In genomic region chr13:111219306-111219705, GRCh38 we compare ENCODE assay signal across 12 cellular contexts.
DNase-seq lines count a peak whose midpoint lies in the region; ATAC-seq and TF ChIP-seq lines count a peak whose summit lies in the region.
"Had no signal": no experiment of that assay in that cellular context is flagged by ENCODE, and none has a peak within 500 bp of the region (broad histone marks: within the 10 kb centered on the region; RNA-seq: fewer than 3 reads in every experiment).

No MANE protein-coding gene starts in this region.

- H3K9ac ChIP-seq in H9 (ENCODE audit: extremely low read depth, insufficient read length, low read length) (no peak overlapping the region), Karpas-422 (ENCODE audit: low read length) (no peak overlapping the region)

- H3K27me3 ChIP-seq in H9 (ENCODE audit: insufficient read depth, low read length), result no peaks in the 10 kb centered on the region
- H3K27me3 ChIP-seq in uterus, result no peaks in the 10 kb centered on the region
- no peaks in the 10 kb centered on the region for H3K27me3 ChIP-seq in Karpas-422 (ENCODE audit: low read length)
- H3K27me3 ChIP-seq: pancreas had no signal

- H2BK20ac ChIP-seq in H9 (ENCODE audit: low read depth, low read length, poor library complexity, severe bottlenecking), result no peak overlapping the region

- WGBS in H9 (ENCODE audit: extremely low coverage, insufficient read length, low lambda C conversion rate), result no CpG with 5 or more reads among the region's 4 CpGs

- H3K4me1 ChIP-seq in H9 (ENCODE audit: insufficient read depth, low read length), result peaks cover 18% of the 10 kb centered on the region
- no peaks in the 10 kb centered on the region for H3K4me1 ChIP-seq in uterus
- peaks cover 29% of the 10 kb centered on the region for H3K4me1 ChIP-seq in Karpas-422 (ENCODE audit: low read length)
- H3K4me1 ChIP-seq: pancreas had no signal

- H3K27ac ChIP-seq in H9 (ENCODE audit: insufficient read length, low read depth, low read length) (no peak overlapping the region), uterus (peak overlapping the region in 1 of 2 donors; percentile 18), Karpas-422 (ENCODE audit: low read length) (no peak overlapping the region)

- H4K20me1 ChIP-seq in H9 (ENCODE audit: control insufficient read depth, insufficient read depth, insufficient read length) (no peaks in the 10 kb centered on the region), Karpas-422 (ENCODE audit: insufficient read depth, low read depth, low read length) (peaks cover 26% of the 10 kb centered on the region)

- no peak overlapping the region for H2BK120ac ChIP-seq in H9 (ENCODE audit: low read depth, low read length, poor library complexity, severe bottlenecking)

- no peak overlapping the region for H2AK5ac ChIP-seq in H9 (ENCODE audit: insufficient read length, low read length)

- H2AFZ ChIP-seq in H9 (ENCODE audit: low read length) (no peak overlapping the region), Karpas-422 (ENCODE audit: low read length) (no peak overlapping the region)

- H3K23me2 ChIP-seq in H9 (ENCODE audit: insufficient read length, low read depth, low read length, poor library complexity, severe bottlenecking), result peaks cover 2% of the 10 kb centered on the region

- H4K5ac ChIP-seq in H9 (ENCODE audit: insufficient read length, low read depth, low read length), result no peak overlapping the region

- no peak overlapping the region for H3K23ac ChIP-seq in H9 (ENCODE audit: insufficient read length, low read depth, low read length)

- intact Hi-C loops in left cardiac atrium (cut with DNase I) (loop anchor here in 1 of 2 donors (2.0 to 10.0 kb wide), 2 partner anchors 67 to 305 kb away; partner anchors contain the start of gene ANKRD10), uterus (cut with DNase I; ENCODE audit: low total_unique reads) (loop anchor here (10.0 kb wide), 1 partner anchor 55 kb away; no protein-coding TSS in a partner anchor)

- H3K36me3 ChIP-seq in uterus (no peaks in the 10 kb centered on the region), Karpas-422 (ENCODE audit: insufficient read depth, low read length) (peaks cover 18% of the 10 kb centered on the region; the same call in 1 of the 2 replicates)
- H3K36me3 ChIP-seq: pancreas had no signal

- H3K14ac ChIP-seq in H9 (ENCODE audit: insufficient read depth, low read length), result no peak overlapping the region

- peaks cover 64% of the 10 kb centered on the region for H3K4me1 Mint-ChIP-seq in brain
- peaks cover 55 to 61% of the 10 kb centered on the region in 2 experiments for H3K4me1 Mint-ChIP-seq in H9

- H3K4me2 ChIP-seq in H9 (ENCODE audit: insufficient read depth, insufficient read length, low read length) (no peak overlapping the region), Karpas-422 (ENCODE audit: low read depth, low read length, poor library complexity, severe bottlenecking) (no peak overlapping the region)

- H3K4ac ChIP-seq in H9 (ENCODE audit: low read depth, low read length), result no peak overlapping the region

- peaks cover 26% of the 10 kb centered on the region for H3K36me3 Mint-ChIP-seq in brain
- H3K36me3 Mint-ChIP-seq in H9 (ENCODE audit: insufficient read depth in 1 of 3, low read depth in 3 of 3), result peaks cover 0 to 5% (median 2%) of the 10 kb centered on the region in 3 experiments; a peak in 3 of 7 replicates

- H3K4me3 ChIP-seq in skeletal muscle cell (ENCODE audit: low read depth, low read length) (no peak overlapping the region), uterus (no peak overlapping the region), Karpas-422 (ENCODE audit: low read length) (no peak overlapping the region)
- H3K4me3 ChIP-seq: pancreas had no signal

- H3K79me1 ChIP-seq in H9 (ENCODE audit: insufficient read depth, low read depth, low read length, poor library complexity, severe bottlenecking), result peaks cover 6% of the 10 kb centered on the region

- DNase-seq in EH (ENCODE audit: low read depth), result peak; percentile 88
- peak; percentile 48 for DNase-seq in left cardiac atrium
- DNase-seq in skeletal muscle cell (ENCODE audit: low read depth), result peak; percentile 54
- DNase-seq in H9, result no peak
- DNase-seq in uterus, result no peak
- no peak for DNase-seq in Karpas-422
- no peak for DNase-seq in germinal center (ENCODE audit: low spot score)
- DNase-seq: activated CD8-positive, alpha-beta memory T cell treated with anti-CD3 and anti-CD28 coated beads for 24 hours; Kasumi-1; NCI-H69 had no signal

- H3K27me3 Mint-ChIP-seq in brain (no peaks in the 10 kb centered on the region), H9 (ENCODE audit: low read depth) (no peaks in the 10 kb centered on the region)

- H3K9me3 ChIP-seq in H9 (ENCODE audit: control insufficient read depth, low read depth, low read length) (no peaks in the 10 kb centered on the region), uterus (no peaks in the 10 kb centered on the region), Karpas-422 (ENCODE audit: low read length) (no peaks in the 10 kb centered on the region)
- H3K9me3 ChIP-seq: pancreas had no signal

- H3T11ph ChIP-seq in H9 (ENCODE audit: low read length), result no peak overlapping the region

- H3K18ac ChIP-seq in H9 (ENCODE audit: insufficient read length, low read depth, low read length), result no peak overlapping the region

- H3K4me3 Mint-ChIP-seq in brain, result no peak overlapping the region
- 0 out of 5 replicates have a peak overlapping the region, but pooled peaks of 1 of the 2 experiments have one; percentile 14 for H3K4me3 Mint-ChIP-seq in H9

- TF ChIP-seq POLR2A in uterus (IDR thresholded peaks at IDR 0.05), result no peak

- no peaks in the 10 kb centered on the region for H3K9me2 ChIP-seq in Karpas-422 (replicated peaks; ENCODE audit: insufficient read depth, low read length)

- H4K91ac ChIP-seq in H9 (ENCODE audit: insufficient read length, low read depth, low read length), result no peak overlapping the region

- no peak overlapping the region for H2BK12ac ChIP-seq in H9 (ENCODE audit: insufficient read length, low read depth, low read length)

- H4K8ac ChIP-seq in H9 (replicated peaks; ENCODE audit: insufficient read length, low read depth, low read length), result no peak overlapping the region

- no peak overlapping the region for H2BK5ac ChIP-seq in H9 (ENCODE audit: insufficient read length, low read length)

- H3K27ac Mint-ChIP-seq in brain (peak overlapping the region in 3 of 5 experiments; percentile 39 to 71 (median 52)), H9 (peak overlapping the region in 1 of 3 experiments; percentile 87; a peak in 2 of 7 replicates)

- no peak overlapping the region for H2BK15ac ChIP-seq in H9 (ENCODE audit: low read depth, low read length)

- ATAC-seq in left cardiac atrium, result peak; percentile 55 to 79

- TF ChIP-seq CTCF in brain (conservative IDR thresholded peaks at IDR 0.05), result no peak
- TF ChIP-seq CTCF in H9 (conservative IDR thresholded peaks at IDR 0.05), result no peak
- no peak for TF ChIP-seq CTCF in uterus (IDR thresholded peaks at IDR 0.05)

- no peaks in the 10 kb centered on the region for H3K9me3 Mint-ChIP-seq in brain
- no peaks in the 10 kb centered on the region for H3K9me3 Mint-ChIP-seq in H9

- H3K79me2 ChIP-seq in H9 (ENCODE audit: insufficient read depth, low read length) (peaks cover 8% of the 10 kb centered on the region; the same call in 1 of the 2 replicates), Karpas-422 (ENCODE audit: low read length) (peaks cover 86% of the 10 kb centered on the region)

- H3K56ac ChIP-seq in H9 (ENCODE audit: insufficient read length, low read depth, low read length), result no peak overlapping the region

Comparison
In these comparisons a context has a peak if more than half of its experiments do, and no peak if none do; other contexts are left out.
1. DNase-seq: peak in EH (single experiment), left cardiac atrium (single experiment) and skeletal muscle cell (single experiment); none in H9 (single experiment), uterus (0 of 2), Karpas-422 (single experiment) and germinal center (single experiment).